ENCODE assay signal across 8 cellular contexts in genomic region chr9:86413966-86414880, GRCh38.
DNase-seq lines count a peak whose midpoint lies in the region; ATAC-seq and TF ChIP-seq lines count a peak whose summit lies in the region.

No MANE protein-coding gene starts in this region.

- CTCF ChIA-PET in PC-3 (lab: Charles Lee): interaction anchor here (0.6 to 0.7 kb wide), 2 partner anchors 176 to 911 kb away, joined by 3 to 4 read pairs; no protein-coding TSS in a partner anchor

- H3K9me3 ChIP-seq in PC-3 (ENCODE audit: low read length): no peaks in the 10 kb centered on the region

- no peak overlapping the region for H3K27ac Mint-ChIP-seq in progenitor cell of endocrine pancreas
- H3K27ac Mint-ChIP-seq in activated T-helper 17 cell treated with anti-CD3 and anti-CD28 coated beads, Interleukin-2, amount 50 U/mL, for 72 hours: no peak overlapping the region

- H3K9me3 Mint-ChIP-seq in progenitor cell of endocrine pancreas (ENCODE audit: low read depth): no peaks in the 10 kb centered on the region
- no peaks in the 10 kb centered on the region for H3K9me3 Mint-ChIP-seq in activated T-helper 17 cell treated with anti-CD3 and anti-CD28 coated beads, Interleukin-2, amount 50 U/mL, for 72 hours

- no peak overlapping the region for H3K4me3 ChIP-seq in GM12875 (ENCODE audit: low read depth, low read length)
- no peak overlapping the region for H3K4me3 ChIP-seq in PC-3 (ENCODE audit: low read length)

- no peak overlapping the region for H3K27ac ChIP-seq in PC-3 (ENCODE audit: low read length)

- H3K4me1 ChIP-seq in PC-3 (ENCODE audit: insufficient read depth, low read length): no peaks in the 10 kb centered on the region

- peaks cover 12% of the 10 kb centered on the region; the same call in 1 of the 2 replicates for H3K27me3 ChIP-seq in PC-3 (ENCODE audit: low read length)

- no peaks in the 10 kb centered on the region for H3F3A ChIP-seq in PC-3 (ENCODE audit: low read length, unreplicated experiment)

- no peaks in the 10 kb centered on the region for H3K9me2 ChIP-seq in PC-3 (replicated peaks; ENCODE audit: low read length)

- H3K4me1 Mint-ChIP-seq in progenitor cell of endocrine pancreas (ENCODE audit: low read depth): peaks cover 4% of the 10 kb centered on the region
- H3K4me1 Mint-ChIP-seq in activated T-helper 17 cell treated with anti-CD3 and anti-CD28 coated beads, Interleukin-2, amount 50 U/mL, for 72 hours: no peaks in the 10 kb centered on the region

- no peak overlapping the region for H3K4me2 ChIP-seq in PC-3 (ENCODE audit: low read length)

- H2AFZ ChIP-seq in PC-3 (ENCODE audit: low read length): no peak overlapping the region

- TF ChIP-seq CTCF in GM12875 (IDR thresholded peaks at IDR 0.05; ENCODE audit: borderline replicate concordance, insufficient read depth, low read depth, low read length) (peak; percentile 32; the same call in 1 of the 2 replicates), PC-3 (conservative IDR thresholded peaks at IDR 0.05; ENCODE audit: low read depth, low read length) (peak; percentile 72), progenitor cell of endocrine pancreas (IDR thresholded peaks at IDR 0.05; ENCODE audit: unreplicated experiment) (peak; percentile 82)

- BruUV-seq in PC-3 (replicated peaks; lab: Mats Ljungman, UMichigan): no TSS peak

- no peak overlapping the region for H3K4me3 Mint-ChIP-seq in progenitor cell of endocrine pancreas (ENCODE audit: low read depth)
- H3K4me3 Mint-ChIP-seq in activated T-helper 17 cell treated with anti-CD3 and anti-CD28 coated beads, Interleukin-2, amount 50 U/mL, for 72 hours: no peak overlapping the region

- peaks cover 2% of the 10 kb centered on the region for H3K27me3 Mint-ChIP-seq in progenitor cell of endocrine pancreas
- H3K27me3 Mint-ChIP-seq in activated T-helper 17 cell treated with anti-CD3 and anti-CD28 coated beads, Interleukin-2, amount 50 U/mL, for 72 hours: peaks cover 12% of the 10 kb centered on the region

- intact Hi-C loops in PC-3 (cut with micrococcal nuclease): loop anchor here (1.0 to 5.0 kb wide), 2 partner anchors 910 to 923 kb away; no protein-coding TSS in a partner anchor

- peak; percentile 14 for DNase-seq in AG08396 (ENCODE audit: low spot score)
- peak; percentile 40 for DNase-seq in PC-3
- peak; percentile 30 for DNase-seq in fibroblast of gingiva (ENCODE audit: low read depth)
- no peak for DNase-seq in progenitor cell of endocrine pancreas (ENCODE audit: low spot score, unreplicated experiment)
- DNase-seq in activated CD4-positive, CD25-positive, alpha-beta regulatory T cell treated with anti-CD3 and anti-CD28 coated beads, Interleukin-2, amount 50 U/mL, for 72 hours: no peak

- H4K20me1 ChIP-seq in PC-3 (ENCODE audit: low read length): no peaks in the 10 kb centered on the region

- ATAC-seq in PC-3 (no peak), HG03039 (IDR thresholded peaks at IDR 0.05; ENCODE audit: unreplicated experiment) (no peak)
- ATAC-seq in activated T-helper 17 cell treated with anti-CD3 and anti-CD28 coated beads, Interleukin-2, amount 50 U/mL, for 72 hours (replicated peaks): no peak

- no peaks in the 10 kb centered on the region for H3K36me3 Mint-ChIP-seq in progenitor cell of endocrine pancreas (ENCODE audit: insufficient read depth)
- H3K36me3 Mint-ChIP-seq in activated T-helper 17 cell treated with anti-CD3 and anti-CD28 coated beads, Interleukin-2, amount 50 U/mL, for 72 hours (ENCODE audit: low read depth): no peaks in the 10 kb centered on the region

- no peaks in the 10 kb centered on the region for H3K36me3 ChIP-seq in PC-3 (ENCODE audit: low read depth, low read length)

- H3K9ac ChIP-seq in PC-3 (ENCODE audit: low read length): no peak overlapping the region

- H3K79me2 ChIP-seq in PC-3 (ENCODE audit: low read length): no peaks in the 10 kb centered on the region

- POLR2A ChIA-PET in PC-3 (lab: Charles Lee; ENCODE audit: unreplicated experiment): interaction anchor here (0.7 kb wide), 1 partner anchor 54 kb away, joined by 3 read pairs; no protein-coding TSS in a partner anchor

Comparison
In these comparisons a context has a peak if more than half of its experiments do, and no peak if none do; other contexts are left out.
1. DNase-seq: peak in AG08396 (single experiment), PC-3 (single experiment) and fibroblast of gingiva (single experiment); none in progenitor cell of endocrine pancreas (single experiment) and activated CD4-positive, CD25-positive, alpha-beta regulatory T cell treated with anti-CD3 and anti-CD28 coated beads, Interleukin-2, amount 50 U/mL, for 72 hours (single experiment).
2. CTCF ChIP-seq: peak in every context shown above with its lines; median percentile 82 in progenitor cell of endocrine pancreas; 72 in PC-3; 32 in GM12875.